In the genomic region with DNA sequence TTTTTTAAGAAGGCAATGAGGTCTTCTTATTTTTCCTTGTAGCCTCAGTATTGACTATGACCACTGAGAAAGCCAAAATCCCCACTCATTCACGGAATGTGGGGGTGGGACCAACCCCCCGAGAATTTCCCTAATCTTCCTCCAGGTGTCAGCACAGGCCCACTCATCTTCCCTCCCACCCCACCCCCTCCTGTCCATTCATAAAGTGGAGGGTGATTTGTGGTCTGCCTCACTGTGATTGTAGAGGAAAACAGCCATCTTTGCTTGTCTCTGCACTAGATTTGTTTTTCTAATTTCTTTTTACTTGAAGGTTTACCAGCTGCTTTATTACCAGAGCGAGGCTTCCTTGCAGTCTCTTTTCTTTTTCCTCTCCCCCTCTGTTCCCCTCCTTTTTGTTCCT, we compare ENCODE assay signal across 7 cellular contexts.
DNase-seq lines count a peak whose midpoint lies in the region; ATAC-seq and TF ChIP-seq lines count a peak whose summit lies in the region.

No MANE protein-coding gene starts in this region.

- H3K4me3 ChIP-seq in Peyer's patch (no peak overlapping the region), subcutaneous abdominal adipose tissue (ENCODE audit: low read depth in 1 of 5, low read length in 5 of 5) (no peak overlapping the region)

- DNase-seq in GM10266 (ENCODE audit: extremely low spot score) (peak; percentile 40), Peyer's patch (no peak), astrocyte of the hippocampus (ENCODE audit: low read depth, low spot score) (peak; percentile 77), left lobe of liver (ENCODE audit: low spot score) (no peak), NCI-H524 treated with DMSO at 0.1 percent for 48 hours (lab: John Stamatoyannopoulos, UW) (no peak)

- H3K36me3 ChIP-seq in Peyer's patch, result no peaks in the 10 kb centered on the region
- no peaks in the 10 kb centered on the region for H3K36me3 ChIP-seq in subcutaneous abdominal adipose tissue (ENCODE audit: control insufficient read depth in 5 of 5, insufficient read depth in 5 of 5, low read length in 5 of 5)

- H3K4me1 ChIP-seq in Peyer's patch (peaks cover 0 to 19% (median 3%) of the 10 kb centered on the region in 4 donors), subcutaneous abdominal adipose tissue (ENCODE audit: control insufficient read depth in 5 of 5, insufficient read depth in 5 of 5, low read length in 5 of 5) (peaks cover 0 to 35% (median 12%) of the 10 kb centered on the region in 5 donors)

- H3K27ac ChIP-seq in Peyer's patch (no peak overlapping the region), subcutaneous abdominal adipose tissue (ENCODE audit: low read depth, low read length) (peak overlapping the region; percentile 24)

- ATAC-seq in HG03159 (IDR thresholded peaks at IDR 0.05; ENCODE audit: unreplicated experiment), result peak; percentile 41
- peak; percentile 70 for ATAC-seq in left lobe of liver

- H3K9ac ChIP-seq in subcutaneous abdominal adipose tissue (ENCODE audit: low read length in 5 of 5), result no peak overlapping the region

- TF ChIP-seq CTCF in GM10266 (IDR thresholded peaks at IDR 0.05; ENCODE audit: control insufficient read depth, insufficient read depth, low read depth, missing control alignments), result peak; percentile 39
- peak in 4 of 6 experiments; percentile 27 to 50 (median 37) for TF ChIP-seq CTCF in Peyer's patch (IDR thresholded peaks at IDR 0.05)

- H3K9me3 ChIP-seq in Peyer's patch, result no peaks in the 10 kb centered on the region
- no peaks in the 10 kb centered on the region for H3K9me3 ChIP-seq in subcutaneous abdominal adipose tissue (ENCODE audit: control insufficient read depth in 5 of 5, low read length in 5 of 5)

- H3K27me3 ChIP-seq in Peyer's patch (no peaks in the 10 kb centered on the region), subcutaneous abdominal adipose tissue (ENCODE audit: control insufficient read depth in 5 of 5, insufficient read depth in 4 of 5, low read length in 5 of 5) (peaks cover 0 to 3% (median 0%) of the 10 kb centered on the region in 5 donors)

- no peak for TF ChIP-seq POLR2A in Peyer's patch (IDR thresholded peaks at IDR 0.05)

Comparison
In these comparisons a context has a peak if more than half of its experiments do, and no peak if none do; other contexts are left out.
1. DNase-seq: peak in GM10266 (single experiment) and astrocyte of the hippocampus (single experiment); none in Peyer's patch (0 of 3), left lobe of liver (single experiment) and NCI-H524 treated with DMSO at 0.1 percent for 48 hours (single experiment).